4 cellular contexts compared by ENCODE assay signal in the genomic region with DNA sequence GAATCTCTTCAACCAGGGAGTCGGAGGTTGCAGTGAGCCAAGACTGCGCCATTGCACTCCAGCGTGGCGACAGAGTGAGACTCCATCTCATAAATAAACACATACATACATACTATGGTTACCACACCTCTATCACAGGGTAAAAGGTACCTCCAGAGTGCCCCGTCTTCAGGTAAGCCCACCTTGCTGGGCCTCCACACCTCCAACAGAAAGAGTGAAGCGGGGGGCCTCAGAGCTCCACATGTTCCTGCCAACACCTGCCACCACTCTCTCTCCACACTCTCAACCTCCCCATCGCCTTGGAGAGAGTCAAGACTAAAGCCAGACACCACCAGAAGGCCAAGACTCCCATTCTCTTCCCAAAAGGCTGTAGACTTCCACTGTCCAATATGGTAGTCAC. TPM values are rescaled to one million over a fixed set of nuclear protein-coding genes. Genes with fewer than 3 reads are reported as not detected.
"Had no signal": no experiment of that assay in that cellular context is flagged by ENCODE, and none has a peak within 500 bp of the region (broad histone marks: within the 10 kb centered on the region; RNA-seq: fewer than 3 reads in every experiment).

No MANE protein-coding gene starts in this region.

- H3K4me1 Mint-ChIP-seq: IgD-negative memory B cell had no signal

- H3K4me3 Mint-ChIP-seq: IgD-negative memory B cell had no signal

- H3K9me3 Mint-ChIP-seq: IgD-negative memory B cell had no signal

- DNase-seq: IMR-90, KBM-7 had no signal

- H3K27ac Mint-ChIP-seq: IgD-negative memory B cell had no signal

- H3K27me3 Mint-ChIP-seq: IgD-negative memory B cell had no signal

RNA-seq across cellular contexts. Expression of gene VWCE, which starts 10.3 kb away (rescaled TPM):
- total RNA-seq: HT-29 had no signal
